Comparison of ENCODE assay signal across 9 cellular contexts in the genomic region with DNA sequence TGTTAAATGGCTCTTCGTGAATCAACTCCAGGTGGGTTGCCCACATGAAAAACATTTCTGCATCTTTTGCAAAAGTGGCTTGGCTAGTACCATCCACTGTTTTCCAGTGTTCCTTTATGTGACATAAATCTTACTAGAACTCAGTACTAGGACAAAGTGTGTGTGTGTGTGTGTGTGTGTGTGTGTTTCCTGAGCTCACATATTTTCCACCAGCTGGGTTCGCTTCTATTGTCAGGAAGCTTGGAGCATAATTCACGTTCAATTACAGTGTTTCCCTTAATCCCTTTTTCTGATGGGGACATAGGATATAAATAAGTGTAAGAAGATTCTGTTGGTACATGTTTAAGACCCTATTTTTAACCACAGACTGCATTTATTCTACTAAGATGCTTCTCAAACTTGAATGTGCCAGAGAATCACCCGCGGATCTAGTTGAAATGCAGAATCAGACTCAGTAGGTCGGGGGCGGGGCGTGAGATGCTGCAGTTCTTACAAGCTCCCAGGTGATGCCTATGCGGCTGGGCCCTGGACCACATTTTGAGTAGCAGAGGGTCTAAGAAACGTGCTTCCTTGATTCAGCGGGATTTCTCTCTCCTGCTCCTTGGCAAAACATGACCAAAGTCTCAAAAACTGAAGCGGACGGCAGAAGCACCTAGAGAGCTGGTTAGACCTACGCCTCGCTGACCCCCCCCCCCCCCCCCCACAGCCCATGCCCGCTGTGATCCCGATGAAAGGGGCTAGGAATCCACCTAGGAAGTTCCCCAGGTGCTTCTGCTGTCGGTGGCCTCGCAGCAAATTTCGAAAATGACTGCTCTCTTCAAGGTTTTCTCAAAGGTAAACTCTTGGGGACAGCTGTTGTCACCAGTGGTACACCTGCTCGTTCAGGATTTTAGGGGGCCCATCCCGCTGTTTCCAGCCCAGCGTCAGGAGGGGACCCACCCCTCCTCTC. TPM values are rescaled to one million over a fixed set of nuclear protein-coding genes. Genes with fewer than 3 reads are reported as not detected.
DNase-seq lines count a peak whose midpoint lies in the region; ATAC-seq, FAIRE-seq and TF ChIP-seq lines count a peak whose summit lies in the region.
"Had no signal": no experiment of that assay in that cellular context is flagged by ENCODE, and none has a peak within 500 bp of the region (broad histone marks: within the 10 kb centered on the region; RNA-seq: fewer than 3 reads in every experiment).

No MANE protein-coding gene starts in this region.

- intact Hi-C loops in activated CD8-positive, alpha-beta T cell treated with anti-CD3 and anti-CD28 coated beads for 36 hours (cut with micrococcal nuclease): no loop called here
- intact Hi-C loops in testis (cut with DNase I; ENCODE audit: low total_unique reads): no loop called here

- no peak; a peak in 1 of 3 replicates for TF ChIP-seq POLR2A in H1 (IDR thresholded peaks at IDR 0.05; ENCODE audit: control extremely low read depth in 1 of 2, low read depth in 2 of 2, low read length in 2 of 2)
- no peak for TF ChIP-seq POLR2A in testis (IDR thresholded peaks at IDR 0.05)

- H3K4me3 ChIP-seq in H1 (ENCODE audit: extremely low read depth in 1 of 4, insufficient read depth in 2 of 4, low read depth in 3 of 4, low read length in 4 of 4) (peak overlapping the region; percentile 51 to 93 (median 64)), testis (peak overlapping the region; percentile 59 to 67)

- no peak for ATAC-seq in activated CD8-positive, alpha-beta T cell treated with anti-CD3 and anti-CD28 coated beads for 36 hours
- ATAC-seq in naive B cell (ENCODE audit: low read depth in 2 of 2): peak in 1 of 2 donors; percentile 1

- H3K27me3 ChIP-seq in H1 (replicated peaks in 1 of 4; ENCODE audit: control insufficient read depth in 3 of 4, extremely low read depth in 1 of 4, insufficient read depth in 3 of 4, low read length in 3 of 4) (no peaks in the 10 kb centered on the region; a peak in 1 of 7 replicates), testis (no peaks in the 10 kb centered on the region)

- H3K23me2 ChIP-seq in H1 (ENCODE audit: low read depth, low read length): peaks cover 5% of the 10 kb centered on the region; the same call in 1 of the 2 replicates

- H2AK5ac ChIP-seq in H1 (ENCODE audit: low read depth, low read length): no peak overlapping the region

- no peak overlapping the region for H2BK12ac ChIP-seq in H1 (ENCODE audit: low read depth, low read length)

- DNase-seq in NCI-H526 (lab: John Stamatoyannopoulos, UW): peak; percentile 14 to 57
- no peak for DNase-seq in NCI-H526 treated with DMSO at 0.1 percent for 48 hours (lab: John Stamatoyannopoulos, UW)
- DNase-seq in NCI-H1436 treated with DMSO at 0.1 percent for 48 hours (lab: John Stamatoyannopoulos, UW): peak; percentile 20
- peak; percentile 78 for DNase-seq in activated CD8-positive, alpha-beta T cell treated with anti-CD3 and anti-CD28 coated beads for 36 hours
- DNase-seq in H1 (ENCODE audit: low read depth in 1 of 2, low spot score in 2 of 2): peak in 1 of 2 experiments; percentile 51
- DNase-seq in naive B cell: peak; percentile 10
- DNase-seq in testis: peak; percentile 40
- no peak for DNase-seq in NOMO-1 treated with DMSO at 0.1 percent for 48 hours (lab: John Stamatoyannopoulos, UW; ENCODE audit: unreplicated experiment)

- no peak overlapping the region for H3K4ac ChIP-seq in H1 (replicated peaks; ENCODE audit: insufficient read length, low read depth, low read length)

- H3K14ac ChIP-seq in H1 (ENCODE audit: insufficient read length): no peak overlapping the region

- H3K18ac ChIP-seq in H1 (ENCODE audit: extremely low read depth, low read length): no peak overlapping the region

- H3K27ac ChIP-seq in H1 (ENCODE audit: low read depth, low read length) (peak overlapping the region; percentile 75; the same call in 1 of the 2 replicates), testis (peak overlapping the region in 1 of 2 donors; percentile 84)

- H3K9ac ChIP-seq in H1 (replicated peaks in 1 of 4; ENCODE audit: extremely low read depth in 1 of 4, low read depth in 3 of 4, low read length in 3 of 4): peak overlapping the region; percentile 35 to 84 (median 60); a peak in 6 of 7 replicates

- H3K27ac Mint-ChIP-seq in activated CD8-positive, alpha-beta T cell treated with anti-CD3 and anti-CD28 coated beads for 36 hours: peak overlapping the region; percentile 72
- H3K27ac Mint-ChIP-seq in naive B cell: peak overlapping the region in 2 of 6 donors; percentile 65 to 70

- no peak overlapping the region for H2BK20ac ChIP-seq in H1 (ENCODE audit: low read length)

- H3K9me3 Mint-ChIP-seq in activated CD8-positive, alpha-beta T cell treated with anti-CD3 and anti-CD28 coated beads for 36 hours: no peaks in the 10 kb centered on the region
- H3K9me3 Mint-ChIP-seq in naive B cell: peaks cover 0 to under 1% (median 0%) of the 10 kb centered on the region in 7 donors

- H2BK120ac ChIP-seq in H1 (replicated peaks; ENCODE audit: low read depth, low read length): no peak overlapping the region

- H3K4me1 ChIP-seq in H1 (replicated peaks in 1 of 4; ENCODE audit: control insufficient read depth in 3 of 4, insufficient read depth in 4 of 4, low read length in 3 of 4) (peaks cover 5 to 21% (median 10%) of the 10 kb centered on the region in 4 experiments; a peak in 6 of 7 replicates), testis (no peaks in the 10 kb centered on the region)

- peak overlapping the region; percentile 76 for H3K4me3 Mint-ChIP-seq in activated CD8-positive, alpha-beta T cell treated with anti-CD3 and anti-CD28 coated beads for 36 hours
- peak overlapping the region; percentile 69 to 90 (median 82) for H3K4me3 Mint-ChIP-seq in naive B cell

- no peaks in the 10 kb centered on the region for H4K20me1 ChIP-seq in H1 (replicated peaks in 1 of 2; ENCODE audit: control insufficient read depth in 1 of 2, insufficient read depth in 2 of 2, low read length in 2 of 2)

- H3K9me3 ChIP-seq in H1 (ENCODE audit: insufficient read depth in 2 of 2, low read depth in 1 of 2, low read length in 1 of 2) (no peaks in the 10 kb centered on the region), testis (no peaks in the 10 kb centered on the region)

- peak overlapping the region; percentile 79; the same call in 1 of the 2 replicates for H4K8ac ChIP-seq in H1 (ENCODE audit: extremely low read depth, insufficient read depth, low read length)

- no peak overlapping the region for H2AFZ ChIP-seq in H1 (ENCODE audit: low read length)

- no peaks in the 10 kb centered on the region for H3K27me3 Mint-ChIP-seq in activated CD8-positive, alpha-beta T cell treated with anti-CD3 and anti-CD28 coated beads for 36 hours
- H3K27me3 Mint-ChIP-seq in naive B cell: no peaks in the 10 kb centered on the region

- H2BK5ac ChIP-seq in H1 (ENCODE audit: low read depth, low read length): no peak overlapping the region

- no peak overlapping the region for H4K5ac ChIP-seq in H1 (ENCODE audit: insufficient read length, low read depth, low read length)

- TF ChIP-seq RAD21 in H1 (IDR thresholded peaks at IDR 0.05 in 1 of 2, conservative IDR thresholded peaks at IDR 0.05 in 1 of 2; ENCODE audit: low read depth in 2 of 2, low read length in 2 of 2): no peak

- POLR2A ChIA-PET in activated CD8-positive, alpha-beta T cell treated with anti-CD3 and anti-CD28 coated beads for 36 hours (lab: Charles Lee): interaction anchor here (0.7 to 1.2 kb wide), 2 partner anchors 8 to 16 kb away, joined by 3 to 5 read pairs; no protein-coding TSS in a partner anchor
- POLR2A ChIA-PET in H1 (lab: Charles Lee; ENCODE audit: partially characterized antibody): interaction anchor here (0.8 to 2.0 kb wide), 7 partner anchors 16 to 92 kb away, joined by 3 to 6 read pairs (median 4); partner anchors contain the start of gene HMGB3

- H2BK15ac ChIP-seq in H1 (ENCODE audit: low read length): no peak overlapping the region

- TF ChIP-seq CTCF in activated CD8-positive, alpha-beta T cell treated with anti-CD3 and anti-CD28 coated beads for 36 hours (IDR thresholded peaks at IDR 0.05): no peak
- TF ChIP-seq CTCF in H1 (IDR thresholded peaks at IDR 0.05; ENCODE audit: control extremely low read depth in 1 of 3, insufficient read depth in 1 of 3, low read depth in 1 of 3, low read length in 3 of 3) (no peak), testis (IDR thresholded peaks at IDR 0.05) (no peak)

- peaks cover 7% of the 10 kb centered on the region for H3K4me1 Mint-ChIP-seq in activated CD8-positive, alpha-beta T cell treated with anti-CD3 and anti-CD28 coated beads for 36 hours (ENCODE audit: low read depth)
- peaks cover 0 to 9% (median 8%) of the 10 kb centered on the region in 3 donors for H3K4me1 Mint-ChIP-seq in naive B cell

- FAIRE-seq in H1 (lab: Jason Lieb, UNC): no peak
- FAIRE-seq: islet of Langerhans had no signal

- TF ChIP-seq EP300 in H1 (IDR thresholded peaks at IDR 0.05; ENCODE audit: borderline replicate concordance in 1 of 2, low read depth in 2 of 2, low read length in 2 of 2): no peak

- no peaks in the 10 kb centered on the region for H3K36me3 Mint-ChIP-seq in activated CD8-positive, alpha-beta T cell treated with anti-CD3 and anti-CD28 coated beads for 36 hours (ENCODE audit: low read depth)
- no peaks in the 10 kb centered on the region for H3K36me3 Mint-ChIP-seq in naive B cell

- 20% methylated on average over 11 of the region's 23 CpGs; no CpG with 5 or more reads in 1 of the 2 experiments for WGBS in H1 (ENCODE audit: extremely low coverage in 1 of 2, insufficient coverage in 1 of 2, insufficient read length in 1 of 2, insufficient replicate concordance in 2 of 2, low coverage in 1 of 2, low lambda C conversion rate in 2 of 2, missing lambda C conversion rate in 1 of 2), 2 experiments
- WGBS in testis, 2 donors: 5 to 7% methylated on average over 10 to 23 of the region's 23 CpGs

- H3K23ac ChIP-seq in H1 (ENCODE audit: insufficient read length): no peak overlapping the region

- peaks cover 0 to 22% of the 10 kb centered on the region in 2 experiments; a peak in 3 of 4 replicates for H3K79me2 ChIP-seq in H1 (ENCODE audit: control insufficient read depth in 1 of 2, insufficient read depth in 2 of 2, low read length in 2 of 2)

- H3K4me2 ChIP-seq in H1 (ENCODE audit: insufficient read depth in 1 of 2, low read depth in 2 of 2, low read length in 2 of 2): peak overlapping the region; percentile 62 to 90

- H3K56ac ChIP-seq in H1 (replicated peaks; ENCODE audit: insufficient read length, low read depth, low read length): no peak overlapping the region

- H4K91ac ChIP-seq in H1 (replicated peaks; ENCODE audit: insufficient read length, low read length): no peak overlapping the region

- H3K36me3 ChIP-seq in H1 (ENCODE audit: control insufficient read depth in 2 of 4, insufficient read depth in 4 of 4, low read length in 3 of 4) (0 out of 8 replicates have a peak, but pooled peaks cover 0 to 2% (median 0%) of the 10 kb centered on the region in 4 experiments), testis (ENCODE audit: low read depth, missing control alignments) (no peaks in the 10 kb centered on the region)

- no peaks in the 10 kb centered on the region for H3K79me1 ChIP-seq in H1 (ENCODE audit: low read depth, low read length)

- CTCF ChIA-PET in activated CD8-positive, alpha-beta T cell treated with anti-CD3 and anti-CD28 coated beads for 36 hours (lab: Charles Lee): interaction anchor here (0.8 to 0.9 kb wide), 2 partner anchors 125 to 499 kb away, joined by 3 to 4 read pairs; partner anchors contain the start of gene VMA21
- CTCF ChIA-PET in H1 (lab: Charles Lee; ENCODE audit: partially characterized antibody): interaction anchor here (0.9 kb wide), 1 partner anchor 37 kb away, joined by 3 read pairs; no protein-coding TSS in a partner anchor

RNA-seq across cellular contexts. Expression of gene CD99L2, which starts 0.8 kb away (rescaled TPM):
- total RNA-seq in activated CD8-positive, alpha-beta T cell treated with anti-CD3 and anti-CD28 coated beads for 36 hours: 10 to 100 TPM; 11.9 to 12.6 TPM
- total RNA-seq in H1 (2021; fragmentation: NEBNext Ultra II Directional; extraction: Animal tissue kit (Norgen Biotek cat#: 25700)): 6.6 and 8.5 TPM in 2 replicates
- polyA plus RNA-seq in H1 (2011; rRNA removed) (8.0 and 12.1 TPM in 2 replicates), naive B cell (ENCODE audit: low read depth in 6 of 6) (10 to 100 TPM in 4 of 6 donors, 1 to 10 TPM in 2; 8.8 to 19.9 (median 10.7) TPM), testis (ENCODE audit: insufficient read depth, low read depth, low replicate concordance) (36.5 TPM)
- 11.3 TPM for polyA plus RNA-seq in H1 (2011; cell fraction: cytosol; rRNA removed)
- 25.1 TPM for polyA plus RNA-seq in H1 (2011; cell fraction: nucleus; rRNA removed)
- polyA plus RNA-seq in H1 (2012, experiment 1 of 2): 6.4 to 8.1 TPM (median 7.9 TPM) in 4 replicates
- polyA plus RNA-seq in H1 (2012, experiment 2 of 2): 4.8 TPM
- polyA plus RNA-seq in H1 (2013, experiment 1 of 2): 5.3 TPM
- polyA plus RNA-seq in H1 (2013, experiment 2 of 2): 5.3 TPM
- 7.2 and 9.6 TPM in 2 replicates for polyA minus RNA-seq in H1 (2011; rRNA and poly(A)+ RNA removed)
- 3.2 TPM for polyA minus RNA-seq in H1 (2011; cell fraction: cytosol; rRNA and poly(A)+ RNA removed)
- polyA minus RNA-seq in H1 (2011; cell fraction: nucleus; rRNA and poly(A)+ RNA removed): 18.3 TPM
- total RNA-seq in testis: 10 to 100 TPM; 35.4 to 56.6 TPM

Comparison
In these comparisons a context has a peak if more than half of its experiments do, and no peak if none do; other contexts are left out.
1. DNase-seq: peak in NCI-H526 (2 of 2), NCI-H1436 treated with DMSO at 0.1 percent for 48 hours (single experiment), activated CD8-positive, alpha-beta T cell treated with anti-CD3 and anti-CD28 coated beads for 36 hours (single experiment), naive B cell (single experiment) and testis (single experiment); none in NCI-H526 treated with DMSO at 0.1 percent for 48 hours (single experiment) and NOMO-1 treated with DMSO at 0.1 percent for 48 hours (single experiment).